3 cellular contexts compared by ENCODE assay signal in genomic region chr18:41899535-41899934, GRCh38.
TF ChIP-seq lines count a peak whose summit lies in the region.

No MANE protein-coding gene starts in this region.

TF ChIP-seq in SK-N-SH, 30 proteins besides CTCF, POLR2A, EP300 and RAD21:
- TF ChIP-seq SMC3 (IDR thresholded peaks at IDR 0.05; ENCODE audit: low read depth, low read length), result peak; percentile 12; the same call in 1 of the 2 replicates
- TF ChIP-seq IRF3 (IDR thresholded peaks at IDR 0.05; ENCODE audit: low read depth, low read length), result no peak
- TF ChIP-seq FOXM1 (IDR thresholded peaks at IDR 0.05; ENCODE audit: low read depth), result no peak
- no peak for TF ChIP-seq TEAD4 (IDR thresholded peaks at IDR 0.05; ENCODE audit: borderline replicate concordance, insufficient read depth)
- TF ChIP-seq GABPA (IDR thresholded peaks at IDR 0.05; ENCODE audit: low read depth), result no peak
TF ChIP-seq in SK-N-SH: peak in this region for 1.

TF ChIP-seq in SK-N-SH treated with all-trans-retinoic acid at 6 μM for 48 hours, 23 proteins besides CTCF, POLR2A, EP300 and RAD21:
- TF ChIP-seq CSDC2 (CRISPR knock-in tag; IDR thresholded peaks at IDR 0.05) (no peak), ESRRG (CRISPR knock-in tag; IDR thresholded peaks at IDR 0.05) (no peak), TOX (CRISPR knock-in tag; IDR thresholded peaks at IDR 0.05; ENCODE audit: borderline replicate concordance) (no peak), ZNF8 (CRISPR knock-in tag; IDR thresholded peaks at IDR 0.05) (no peak), ZFP3 (CRISPR knock-in tag; IDR thresholded peaks at IDR 0.05) (no peak), ZFP30 (CRISPR knock-in tag; IDR thresholded peaks at IDR 0.05) (no peak), ZNF70 (CRISPR knock-in tag; IDR thresholded peaks at IDR 0.05) (no peak), ARNTL (CRISPR knock-in tag; IDR thresholded peaks at IDR 0.05; ENCODE audit: borderline replicate concordance, low read depth) (no peak), GLIS3 (CRISPR knock-in tag; IDR thresholded peaks at IDR 0.05) (no peak), SNAI2 (CRISPR knock-in tag; IDR thresholded peaks at IDR 0.05) (no peak), CSRNP3 (CRISPR knock-in tag; IDR thresholded peaks at IDR 0.05) (no peak), CREB5 (CRISPR knock-in tag; IDR thresholded peaks at IDR 0.05; ENCODE audit: low read depth) (no peak), RARB (CRISPR knock-in tag; IDR thresholded peaks at IDR 0.05) (no peak), PATZ1 (CRISPR knock-in tag; IDR thresholded peaks at IDR 0.05; ENCODE audit: borderline replicate concordance) (no peak), PPARA (CRISPR knock-in tag; IDR thresholded peaks at IDR 0.05; ENCODE audit: borderline replicate concordance) (no peak)

TF ChIP-seq in HEK293T, 16 proteins besides CTCF, POLR2A, EP300 and RAD21 (continued from another document):
- TF ChIP-seq HDGF (IDR thresholded peaks at IDR 0.05; ENCODE audit: borderline replicate concordance) (no peak), ZNF384 (IDR thresholded peaks at IDR 0.05) (no peak), TARDBP (IDR thresholded peaks at IDR 0.05) (no peak), SP1 (IDR thresholded peaks at IDR 0.05) (no peak), BHLHE40 (IDR thresholded peaks at IDR 0.05; ENCODE audit: borderline replicate concordance) (no peak), NFRKB (IDR thresholded peaks at IDR 0.05) (no peak), SUZ12 (IDR thresholded peaks at IDR 0.05) (no peak), FOXM1 (IDR thresholded peaks at IDR 0.05; ENCODE audit: borderline replicate concordance) (no peak)
